In genomic region chr19:53981408-53981998, GRCh38 we compare ENCODE assay signal across 2 cellular contexts.
TF ChIP-seq lines count a peak whose summit lies in the region.

No MANE protein-coding gene starts in this region.

TF ChIP-seq in endothelial cell of umbilical vein, 7 proteins besides CTCF, POLR2A, EP300 and RAD21:
- TF ChIP-seq FOS (IDR thresholded peaks at IDR 0.05; ENCODE audit: borderline replicate concordance, insufficient read depth, low read length) (no peak), GATA2 (IDR thresholded peaks at IDR 0.05; ENCODE audit: insufficient read depth, insufficient read length, low read depth, low read length) (no peak), POLR2AphosphoS5 (IDR thresholded peaks at IDR 0.05; ENCODE audit: insufficient read depth, low read depth, low read length) (no peak), EZH2 (IDR thresholded peaks at IDR 0.05; ENCODE audit: borderline replicate concordance, low read depth, low read length, severe bottlenecking) (no peak), MAX (IDR thresholded peaks at IDR 0.05; ENCODE audit: insufficient read depth, insufficient read length) (no peak), MYC (IDR thresholded peaks at IDR 0.05; ENCODE audit: low read depth, low read length) (no peak), JUN (IDR thresholded peaks at IDR 0.05; ENCODE audit: borderline replicate concordance, insufficient read depth, insufficient read length, low read depth) (no peak)

TF ChIP-seq in HEK293T, 16 proteins besides CTCF, POLR2A, EP300 and RAD21:
- no peak for TF ChIP-seq FOXA1 (IDR thresholded peaks at IDR 0.05)
- TF ChIP-seq SP1 (IDR thresholded peaks at IDR 0.05): no peak
- no peak for TF ChIP-seq CTBP1 (IDR thresholded peaks at IDR 0.05; ENCODE audit: borderline replicate concordance)
- TF ChIP-seq TARDBP (IDR thresholded peaks at IDR 0.05): no peak
- TF ChIP-seq ZNF384 (IDR thresholded peaks at IDR 0.05): no peak
- TF ChIP-seq PKNOX1 (IDR thresholded peaks at IDR 0.05): no peak
- TF ChIP-seq FOXM1 (IDR thresholded peaks at IDR 0.05; ENCODE audit: borderline replicate concordance): no peak
- TF ChIP-seq SUZ12 (IDR thresholded peaks at IDR 0.05): no peak
- no peak for TF ChIP-seq ARNT (IDR thresholded peaks at IDR 0.05)
- TF ChIP-seq ELF4 (IDR thresholded peaks at IDR 0.05): no peak
- TF ChIP-seq BHLHE40 (IDR thresholded peaks at IDR 0.05; ENCODE audit: borderline replicate concordance): no peak
- TF ChIP-seq NFRKB (IDR thresholded peaks at IDR 0.05): no peak
- no peak for TF ChIP-seq FOXK2 (IDR thresholded peaks at IDR 0.05)
- no peak for TF ChIP-seq HDGF (IDR thresholded peaks at IDR 0.05; ENCODE audit: borderline replicate concordance)
- TF ChIP-seq LEF1 (IDR thresholded peaks at IDR 0.05; ENCODE audit: borderline replicate concordance): no peak
- no peak for TF ChIP-seq L3MBTL2 (conservative IDR thresholded peaks at IDR 0.05)
